In genomic region chr10:131961047-131961776, GRCh38 we compare ENCODE assay signal across 13 cellular contexts. TPM values are rescaled to one million over a fixed set of nuclear protein-coding genes. Genes with fewer than 3 reads are reported as not detected.
A peak's percentile ranks its signal among the peaks of the same experiment; 100 is the strongest.
DNase-seq lines count a peak whose midpoint lies in the region; FAIRE-seq and TF ChIP-seq lines count a peak whose summit lies in the region.
"Had no signal": no experiment of that assay in that cellular context is flagged by ENCODE, and none has a peak within 500 bp of the region (broad histone marks: within the 10 kb centered on the region; RNA-seq: fewer than 3 reads in every experiment).

No MANE protein-coding gene starts in this region.

- H4K20me1 ChIP-seq in BLaER1 = peaks cover 38% of the 10 kb centered on the region

- H3K4me2 ChIP-seq in BLaER1 = peak overlapping the region; percentile 77

- TF ChIP-seq POLR2A in NB4 (IDR thresholded peaks at IDR 0.05; ENCODE audit: extremely low read depth, insufficient read length) = no peak
- no peak for TF ChIP-seq POLR2A in erythroblast (IDR thresholded peaks at IDR 0.05; ENCODE audit: low read length)

- peaks cover 59% of the 10 kb centered on the region for H3K4me1 ChIP-seq in BLaER1
- H3K4me1 ChIP-seq: colonic mucosa had no signal

- peaks cover 56% of the 10 kb centered on the region for H3K36me3 ChIP-seq in BLaER1
- H3K36me3 ChIP-seq: colonic mucosa had no signal

- peak overlapping the region; percentile 49 for H3K9ac ChIP-seq in BLaER1

- FAIRE-seq in GM19239 (lab: Jason Lieb, UNC) = no peak

- TF ChIP-seq CTCF in NB4 (IDR thresholded peaks at IDR 0.05; ENCODE audit: low read depth, low read length) = no peak

- intact Hi-C loops in cardiac septum (cut with DNase I) (no loop called here), posterior vena cava (cut with DNase I) (no loop called here)

- DNase-seq in NB4 (ENCODE audit: low read depth) (no peak), cardiac septum (ENCODE audit: low spot score) (peak; percentile 75), posterior vena cava (ENCODE audit: low spot score) (peak; percentile 78), erythroblast (lab: John Stamatoyannopoulos, UW) (no peak), SKM-1 (lab: John Stamatoyannopoulos, UW; ENCODE audit: unreplicated experiment) (no peak), GM19239 (ENCODE audit: insufficient read length, low spot score) (no peak), CD1c-positive myeloid dendritic cell (ENCODE audit: extremely low spot score) (no peak)
- DNase-seq: activated CD4-positive, alpha-beta T cell treated with anti-CD3 and anti-CD28 coated beads, Interleukin-2, amount 50 U/mL, for 1 hour; colonic mucosa; NCI-H1436 treated with DMSO at 0.1 percent for 48 hours; NCI-H226; SIG-M5 had no signal

- no peaks in the 10 kb centered on the region for H3K9me3 ChIP-seq in BLaER1
- H3K9me3 ChIP-seq: colonic mucosa had no signal

- peak overlapping the region; percentile 63 for H3K27ac ChIP-seq in BLaER1
- H3K27ac ChIP-seq: colonic mucosa had no signal

- peak overlapping the region; percentile 53; the same call in 1 of the 2 replicates for H3K4me3 ChIP-seq in BLaER1
- peak overlapping the region; percentile 14 for H3K4me3 ChIP-seq in NB4 (ENCODE audit: low read depth, low read length)
- H3K4me3 ChIP-seq: colonic mucosa had no signal

- no peaks in the 10 kb centered on the region for H3K27me3 ChIP-seq in BLaER1
- H3K27me3 ChIP-seq: colonic mucosa had no signal

RNA-seq across cellular contexts. Expression of gene BNIP3, which starts 20.5 kb away (rescaled TPM):
- total RNA-seq in cardiac septum = 112 TPM
- 10 to 100 TPM; 20.1 to 26.8 TPM for total RNA-seq in posterior vena cava

Comparison
In these comparisons a context has a peak if more than half of its experiments do, and no peak if none do; other contexts are left out.
1. DNase-seq: peak in cardiac septum (single experiment) and posterior vena cava (single experiment); none in NB4 (single experiment), erythroblast (0 of 2), SKM-1 (single experiment), GM19239 (single experiment) and CD1c-positive myeloid dendritic cell (single experiment).